21 cellular contexts compared by ENCODE assay signal in genomic region chr19:13087795-13088537, GRCh38. TPM values are rescaled to one million over a fixed set of nuclear protein-coding genes. Genes with fewer than 3 reads are reported as not detected.
A peak's percentile ranks its signal among the peaks of the same experiment; 100 is the strongest.
DNase-seq lines count a peak whose midpoint lies in the region; ATAC-seq and TF ChIP-seq lines count a peak whose summit lies in the region.
"Had no signal": no experiment of that assay in that cellular context is flagged by ENCODE, and none has a peak within 500 bp of the region (broad histone marks: within the 10 kb centered on the region; RNA-seq: fewer than 3 reads in every experiment).

No MANE protein-coding gene starts in this region.

- H3K4me1 Mint-ChIP-seq in stimulated activated naive CD8-positive, alpha-beta T cell treated with anti-CD3 and anti-CD28 coated beads, Interleukin-15, amount 100 ng/mL, for 72 hours, result no peaks in the 10 kb centered on the region

- no peak for TF ChIP-seq CTCF in esophagus muscularis mucosa (IDR thresholded peaks at IDR 0.05)
- no peak for TF ChIP-seq CTCF in sigmoid colon (IDR thresholded peaks at IDR 0.05)

- peak overlapping the region; percentile 48 to 72 for H3K27ac Mint-ChIP-seq in stimulated activated naive CD8-positive, alpha-beta T cell treated with anti-CD3 and anti-CD28 coated beads, Interleukin-15, amount 100 ng/mL, for 72 hours
- H3K27ac Mint-ChIP-seq: CD4-positive, alpha-beta T cell; IgD-negative memory B cell had no signal

- no peak for DNase-seq in stimulated activated naive CD8-positive, alpha-beta T cell treated with anti-CD3 and anti-CD28 coated beads, Interleukin-15, amount 100 ng/mL, for 72 hours
- no peak for DNase-seq in stimulated activated naive CD8-positive, alpha-beta T cell treated with anti-CD3 and anti-CD28 coated beads, Interleukin-15, Interleukin-2, amounts not matched to agents 100 U/mL and 50 U/mL, for 24 hours
- DNase-seq in esophagus muscularis mucosa (ENCODE audit: extremely low spot score) (no peak), sigmoid colon (no peak), NCI-H1105 (lab: John Stamatoyannopoulos, UW) (no peak), T-helper 2 cell (no peak), COR-L47 (lab: John Stamatoyannopoulos, UW) (no peak)
- DNase-seq: BE2C; CD4-positive, alpha-beta T cell; DMS153; GDM1; H9; Karpas-422; NCI-H1436; NCI-H1930; NCI-H345; NCI-H524 treated with DMSO at 0.1 percent for 48 hours; PC-3 had no signal

- TF ChIP-seq POLR2A in esophagus muscularis mucosa (IDR thresholded peaks at IDR 0.05; ENCODE audit: low read depth) (no peak), sigmoid colon (IDR thresholded peaks at IDR 0.05) (no peak)

- H3K9me3 Mint-ChIP-seq in stimulated activated naive CD8-positive, alpha-beta T cell treated with anti-CD3 and anti-CD28 coated beads, Interleukin-15, amount 100 ng/mL, for 72 hours, result no peaks in the 10 kb centered on the region
- H3K9me3 Mint-ChIP-seq: CD4-positive, alpha-beta T cell; H9; IgD-negative memory B cell had no signal

- TF ChIP-seq EP300 in esophagus muscularis mucosa (IDR thresholded peaks at IDR 0.05), result no peak
- TF ChIP-seq EP300 in sigmoid colon (IDR thresholded peaks at IDR 0.05), result no peak

- WGBS in esophagus muscularis mucosa, result 90% methylated on average over 35 of the region's 37 CpGs
- WGBS in sigmoid colon, 2 donors, result 86 to 91% methylated on average over 37 of the region's 37 CpGs

- H3K27ac ChIP-seq in esophagus muscularis mucosa (replicated peaks in 1 of 4) (peak overlapping the region; percentile 40 to 90 (median 63)), sigmoid colon (peak overlapping the region in 3 of 4 donors; percentile 81 to 95 (median 88))

- no peak overlapping the region for H3K4me3 Mint-ChIP-seq in stimulated activated naive CD8-positive, alpha-beta T cell treated with anti-CD3 and anti-CD28 coated beads, Interleukin-15, amount 100 ng/mL, for 72 hours
- H3K4me3 Mint-ChIP-seq: CD4-positive, alpha-beta T cell had no signal

- intact Hi-C loops in esophagus muscularis mucosa (cut with DNase I) (no loop called here), sigmoid colon (cut with DNase I) (no loop called here)

- H3K9me3 ChIP-seq in esophagus muscularis mucosa (no peaks in the 10 kb centered on the region), sigmoid colon (no peaks in the 10 kb centered on the region)
- H3K9me3 ChIP-seq: BE2C had no signal

- H3K36me3 ChIP-seq in esophagus muscularis mucosa, result peaks cover 5 to 58% (median 42%) of the 10 kb centered on the region in 4 donors
- H3K36me3 ChIP-seq in sigmoid colon, result peaks cover 0 to 44% (median 13%) of the 10 kb centered on the region in 4 donors
- H3K36me3 ChIP-seq: BE2C had no signal

- no peaks in the 10 kb centered on the region for H3K27me3 Mint-ChIP-seq in stimulated activated naive CD8-positive, alpha-beta T cell treated with anti-CD3 and anti-CD28 coated beads, Interleukin-15, amount 100 ng/mL, for 72 hours
- H3K27me3 Mint-ChIP-seq: CD4-positive, alpha-beta T cell; IgD-negative memory B cell had no signal

- no peaks in the 10 kb centered on the region for H3K27me3 ChIP-seq in esophagus muscularis mucosa
- no peaks in the 10 kb centered on the region for H3K27me3 ChIP-seq in sigmoid colon
- H3K27me3 ChIP-seq: BE2C had no signal

- ATAC-seq in stimulated activated naive CD8-positive, alpha-beta T cell treated with anti-CD3 and anti-CD28 coated beads, Interleukin-15, amount 100 ng/mL, for 72 hours, result peak; percentile 29
- no peak for ATAC-seq in stimulated activated naive CD8-positive, alpha-beta T cell treated with anti-CD3 and anti-CD28 coated beads, Interleukin-15, Interleukin-2, amounts not matched to agents 100 U/mL and 50 U/mL, for 24 hours
- no peak for ATAC-seq in GM18511 (IDR thresholded peaks at IDR 0.05; ENCODE audit: unreplicated experiment)
- ATAC-seq: PC-3 had no signal

- peaks cover 44 to 65% (median 63%) of the 10 kb centered on the region in 4 donors for H3K4me1 ChIP-seq in esophagus muscularis mucosa
- H3K4me1 ChIP-seq in sigmoid colon, result peaks cover 0 to 68% (median 55%) of the 10 kb centered on the region in 4 donors

- H3K4me3 ChIP-seq in esophagus muscularis mucosa, result no peak overlapping the region
- H3K4me3 ChIP-seq in sigmoid colon, result no peak overlapping the region

RNA-seq across cellular contexts. Expression of gene LYL1, which starts 14.7 kb away (rescaled TPM):
- total RNA-seq in esophagus muscularis mucosa (10 to 100 TPM; 11.9 to 20.2 (median 17.0) TPM), sigmoid colon (10 to 100 TPM; 13.0 to 17.8 (median 15.2) TPM)
- polyA plus RNA-seq in sigmoid colon, result 10 to 100 TPM in 1 of 3 donors, 1 to 10 TPM in 2; 3.0 to 18.4 (median 3.7) TPM
- total RNA-seq: MCF 10A had no signal

RNA-seq across cellular contexts. Expression of gene TRMT1, which starts 28.6 kb away (rescaled TPM):
- total RNA-seq in esophagus muscularis mucosa (10 to 100 TPM; 21.4 to 27.6 (median 26.9) TPM), sigmoid colon (10 to 100 TPM; 17.4 to 25.8 (median 21.9) TPM)
- polyA plus RNA-seq in sigmoid colon, result 10 to 100 TPM in 2 of 3 donors, 1 to 10 TPM in 1; 6.7 to 48.6 (median 10.2) TPM

RNA-seq across cellular contexts. Expression of gene NACC1, which starts 30.1 kb away (rescaled TPM):
- total RNA-seq in esophagus muscularis mucosa (10 to 100 TPM; 24.5 to 61.6 (median 29.6) TPM), sigmoid colon (10 to 100 TPM in 3 of 4 donors, 1 to 10 TPM in 1; 8.1 to 20.5 (median 17.3) TPM)
- polyA plus RNA-seq in sigmoid colon, result 10 to 100 TPM; 15.0 to 67.2 (median 26.4) TPM
